17 cellular contexts compared by ENCODE assay signal in the genomic region with DNA sequence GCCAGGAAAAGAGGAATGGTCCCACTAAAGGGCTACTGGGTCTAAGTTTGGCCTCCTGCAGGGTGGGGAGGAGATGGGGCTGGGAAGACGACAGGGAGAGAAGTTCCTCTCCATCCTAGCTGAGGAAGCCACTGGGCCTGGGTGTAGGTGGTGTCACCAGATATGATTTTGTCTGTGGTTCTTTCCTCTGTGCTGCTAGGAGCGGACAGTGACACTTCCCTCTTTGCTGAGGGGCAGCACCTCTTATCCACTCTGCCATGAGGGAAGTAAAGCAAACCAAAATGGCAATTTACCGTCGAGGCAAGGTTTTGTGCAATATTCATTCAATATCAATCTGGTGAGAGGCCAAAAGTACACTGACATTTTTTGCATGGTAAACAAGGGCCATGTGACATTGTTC. TPM values are rescaled to one million over a fixed set of nuclear protein-coding genes. Genes with fewer than 3 reads are reported as not detected.
A peak's percentile ranks its signal among the peaks of the same experiment; 100 is the strongest.
DNase-seq lines count a peak whose midpoint lies in the region; ATAC-seq and TF ChIP-seq lines count a peak whose summit lies in the region.
"Had no signal": no experiment of that assay in that cellular context is flagged by ENCODE, and none has a peak within 500 bp of the region (broad histone marks: within the 10 kb centered on the region; RNA-seq: fewer than 3 reads in every experiment).

No MANE protein-coding gene starts in this region.

- H3K4me3 ChIP-seq in NB4 (ENCODE audit: low read depth, low read length) (no peak overlapping the region), neural progenitor cell (no peak overlapping the region)

- no peak overlapping the region for H3K9ac ChIP-seq in neural progenitor cell

- no peak overlapping the region for H3K27ac Mint-ChIP-seq in Calu3 (ENCODE audit: unreplicated experiment)
- no peak overlapping the region for H3K27ac Mint-ChIP-seq in activated naive CD8-positive, alpha-beta T cell treated with anti-CD3 and anti-CD28 coated beads, Interleukin-2, amount 10 ng/mL, durations not matched to agents 7 days and 5 days
- no peak overlapping the region for H3K27ac Mint-ChIP-seq in neural progenitor cell
- peak overlapping the region in 1 of 7 donors; percentile 8 for H3K27ac Mint-ChIP-seq in CD14-positive monocyte

- DNase-seq in Calu3 (no peak), NB4 (ENCODE audit: low read depth) (peak; percentile 35), neural progenitor cell (ENCODE audit: low spot score) (no peak), GM03348 (ENCODE audit: low spot score) (no peak), mesenteric fat pad (ENCODE audit: low spot score) (no peak), CD14-positive monocyte (ENCODE audit: low spot score) (no peak)
- no peak for DNase-seq in activated naive CD8-positive, alpha-beta T cell treated with anti-CD3 and anti-CD28 coated beads, Interleukin-2, amount 10 ng/mL, durations not matched to agents 7 days and 5 days
- DNase-seq: activated B cell treated with CpG ODN at 0.5 μM for 24 hours, activated gamma-delta T cell treated with Interleukin-2 at 50 U/mL for 16 hours, NCI-H187, NCI-H510A, sigmoid colon had no signal

- H3K4me2 ChIP-seq in neural progenitor cell, result peak overlapping the region; percentile 85

- ATAC-seq in activated naive CD8-positive, alpha-beta T cell treated with anti-CD3 and anti-CD28 coated beads, Interleukin-2, amount 10 ng/mL, durations not matched to agents 7 days and 5 days (ENCODE audit: low read depth), result no peak

- H3K36me3 Mint-ChIP-seq in Calu3 (ENCODE audit: insufficient read depth, unreplicated experiment) (no peaks in the 10 kb centered on the region), neural progenitor cell (no peaks in the 10 kb centered on the region), CD14-positive monocyte (peaks cover 2 to 10% of the 10 kb centered on the region in 2 donors)
- no peaks in the 10 kb centered on the region for H3K36me3 Mint-ChIP-seq in activated naive CD8-positive, alpha-beta T cell treated with anti-CD3 and anti-CD28 coated beads, Interleukin-2, amount 10 ng/mL, durations not matched to agents 7 days and 5 days

- peaks cover 96% of the 10 kb centered on the region for H3K27me3 ChIP-seq in neural progenitor cell
- H3K27me3 ChIP-seq: testis had no signal

- H4K20me1 ChIP-seq in neural progenitor cell (ENCODE audit: low read depth), result peaks cover 9% of the 10 kb centered on the region

- intact Hi-C loops in Calu3 (cut with micrococcal nuclease; ENCODE audit: unreplicated experiment), result no loop called here
- intact Hi-C loops in CD14-positive monocyte (cut with micrococcal nuclease), result no loop called here

- BruUV-seq in Calu3 (replicated peaks; lab: Mats Ljungman, UMichigan), result no TSS peak

- H3K27me3 Mint-ChIP-seq in Calu3 (ENCODE audit: unreplicated experiment) (peaks cover 21% of the 10 kb centered on the region), neural progenitor cell (ENCODE audit: insufficient read depth, low read depth) (peaks cover 24% of the 10 kb centered on the region), CD14-positive monocyte (ENCODE audit: low read depth in 3 of 3) (peaks cover 87 to 94% (median 93%) of the 10 kb centered on the region in 3 donors)
- peaks cover 86% of the 10 kb centered on the region for H3K27me3 Mint-ChIP-seq in activated naive CD8-positive, alpha-beta T cell treated with anti-CD3 and anti-CD28 coated beads, Interleukin-2, amount 10 ng/mL, durations not matched to agents 7 days and 5 days

- peaks cover 40% of the 10 kb centered on the region for H3F3A ChIP-seq in neural progenitor cell (ENCODE audit: low read depth)

- H3K4me3 Mint-ChIP-seq in Calu3 (ENCODE audit: low read depth, unreplicated experiment), result peak overlapping the region; percentile 66
- peak overlapping the region; percentile 88 for H3K4me3 Mint-ChIP-seq in activated naive CD8-positive, alpha-beta T cell treated with anti-CD3 and anti-CD28 coated beads, Interleukin-2, amount 10 ng/mL, durations not matched to agents 7 days and 5 days
- peak overlapping the region; percentile 79 for H3K4me3 Mint-ChIP-seq in neural progenitor cell
- H3K4me3 Mint-ChIP-seq in CD14-positive monocyte, result peak overlapping the region in 1 of 2 donors; percentile 95

- H3K9me3 ChIP-seq in neural progenitor cell (ENCODE audit: low read depth), result no peaks in the 10 kb centered on the region
- H3K9me3 ChIP-seq: neutrophil, sigmoid colon, testis had no signal

- TF ChIP-seq POLR2A in NB4 (IDR thresholded peaks at IDR 0.05; ENCODE audit: extremely low read depth, insufficient read length), result no peak

- H3K9me3 Mint-ChIP-seq in Calu3 (ENCODE audit: low read depth, unreplicated experiment), result no peaks in the 10 kb centered on the region
- no peaks in the 10 kb centered on the region for H3K9me3 Mint-ChIP-seq in activated naive CD8-positive, alpha-beta T cell treated with anti-CD3 and anti-CD28 coated beads, Interleukin-2, amount 10 ng/mL, durations not matched to agents 7 days and 5 days
- H3K9me3 Mint-ChIP-seq in neural progenitor cell, result no peaks in the 10 kb centered on the region
- H3K9me3 Mint-ChIP-seq in CD14-positive monocyte, result peaks cover 0 to 20% (median 3%) of the 10 kb centered on the region in 7 donors
- H3K9me3 Mint-ChIP-seq: activated B cell treated with CpG ODN at 0.5 μM for 24 hours had no signal

- H2AFZ ChIP-seq in neural progenitor cell (replicated peaks), result no peak overlapping the region

- H3K4me1 Mint-ChIP-seq in Calu3 (ENCODE audit: low read depth, unreplicated experiment) (peaks cover 19% of the 10 kb centered on the region), neural progenitor cell (peaks cover 21% of the 10 kb centered on the region), CD14-positive monocyte (peaks cover 21% of the 10 kb centered on the region)
- peaks cover 11% of the 10 kb centered on the region for H3K4me1 Mint-ChIP-seq in activated naive CD8-positive, alpha-beta T cell treated with anti-CD3 and anti-CD28 coated beads, Interleukin-2, amount 10 ng/mL, durations not matched to agents 7 days and 5 days

- CTCF ChIA-PET in Calu3 (lab: Charles Lee), result no interaction called here

- TF ChIP-seq CTCF in Calu3 (IDR thresholded peaks at IDR 0.05; ENCODE audit: unreplicated experiment), result no peak
- TF ChIP-seq CTCF in NB4 (IDR thresholded peaks at IDR 0.05; ENCODE audit: low read depth, low read length), result no peak
- no peak for TF ChIP-seq CTCF in neural progenitor cell (IDR thresholded peaks at IDR 0.05)
- TF ChIP-seq CTCF in CD14-positive monocyte (IDR thresholded peaks at IDR 0.05), result no peak

- peaks cover 24% of the 10 kb centered on the region for H3K4me1 ChIP-seq in neural progenitor cell
- H3K4me1 ChIP-seq: testis had no signal

- no peaks in the 10 kb centered on the region for H3K79me2 ChIP-seq in neural progenitor cell (ENCODE audit: low read depth)

- H3K27ac ChIP-seq in neural progenitor cell, result no peak overlapping the region
- H3K27ac ChIP-seq: neutrophil had no signal

- no peaks in the 10 kb centered on the region for H3K36me3 ChIP-seq in neural progenitor cell
- H3K36me3 ChIP-seq: neutrophil, sigmoid colon had no signal

- POLR2A ChIA-PET in activated naive CD8-positive, alpha-beta T cell treated with anti-CD3 and anti-CD28 coated beads, Interleukin-2, amount 10 ng/mL, durations not matched to agents 7 days and 5 days (lab: Charles Lee), result interaction anchor here (0.6 kb wide), 1 partner anchor 27 kb away, joined by 3 read pairs; no protein-coding TSS in a partner anchor

RNA-seq across cellular contexts. Expression of a gene that starts 33.0 kb away (rescaled TPM):
- total RNA-seq in Calu3 (2022), result not detected in 2 replicates
- total RNA-seq in activated naive CD8-positive, alpha-beta T cell treated with anti-CD3 and anti-CD28 coated beads, Interleukin-2, amount 10 ng/mL, durations not matched to agents 7 days and 5 days, result not detected
- total RNA-seq in neural progenitor cell (ENCODE audit: low replicate concordance), result 0.25 and 1.0 TPM in 2 replicates
- total RNA-seq in mesenteric fat pad, result not detected
- polyA plus RNA-seq in CD14-positive monocyte, result not detected
- total RNA-seq: activated B cell treated with CpG ODN at 0.5 μM for 24 hours, epithelial cell of proximal tubule, lung microvascular endothelial cell, sigmoid colon had no signal
- polyA plus RNA-seq: BJ, sigmoid colon had no signal

RNA-seq across cellular contexts. Expression of a gene that starts 58.3 kb away (rescaled TPM):
- total RNA-seq in Calu3 (2022) (19.4 and 30.5 TPM in 2 replicates), neural progenitor cell (ENCODE audit: low replicate concordance) (18.0 and 42.8 TPM in 2 replicates), mesenteric fat pad (106 TPM)
- 10 to 100 TPM; 34.3 to 35.1 TPM for total RNA-seq in activated naive CD8-positive, alpha-beta T cell treated with anti-CD3 and anti-CD28 coated beads, Interleukin-2, amount 10 ng/mL, durations not matched to agents 7 days and 5 days
- 10 to 100 TPM; 49.7 to 60.1 TPM for polyA plus RNA-seq in CD14-positive monocyte
